Comparison of ENCODE assay signal across 21 cellular contexts in genomic region chr3:138461246-138461645, GRCh38. TPM values are rescaled to one million over a fixed set of nuclear protein-coding genes. Genes with fewer than 3 reads are reported as not detected.
DNase-seq lines count a peak whose midpoint lies in the region; ATAC-seq, FAIRE-seq and TF ChIP-seq lines count a peak whose summit lies in the region.
"Had no signal": no experiment of that assay in that cellular context is flagged by ENCODE, and none has a peak within 500 bp of the region (broad histone marks: within the 10 kb centered on the region; RNA-seq: fewer than 3 reads in every experiment).

No MANE protein-coding gene starts in this region.

- no peaks in the 10 kb centered on the region for H3K4me1 ChIP-seq in foreskin keratinocyte
- H3K4me1 ChIP-seq in osteoblast (ENCODE audit: insufficient read depth, low read length), result peaks cover 7% of the 10 kb centered on the region

- H3K4me2 ChIP-seq in osteoblast (ENCODE audit: insufficient read depth, low read length), result no peak overlapping the region
- H3K4me2 ChIP-seq: GM23338, KMS-11 had no signal

- no peaks in the 10 kb centered on the region for H3K36me3 Mint-ChIP-seq in activated T-helper 1 cell treated with anti-CD3 and anti-CD28 coated beads, Interleukin-12 subunit alpha, Interleukin-12 subunit beta, Interleukin-2, Interleukin-4 antibody, amounts not matched to agents 30 ng/mL and 10 ng/mL and 1 ng/mL, durations not matched to agents 14 hours and 24 hours and 36 hours (ENCODE audit: low read depth)
- H3K36me3 Mint-ChIP-seq: naive B cell had no signal

- H3K27me3 Mint-ChIP-seq in activated T-helper 1 cell treated with anti-CD3 and anti-CD28 coated beads, Interleukin-12 subunit alpha, Interleukin-12 subunit beta, Interleukin-2, Interleukin-4 antibody, amounts not matched to agents 30 ng/mL and 10 ng/mL and 1 ng/mL, durations not matched to agents 14 hours and 24 hours and 36 hours (ENCODE audit: insufficient read depth), result peaks cover 5% of the 10 kb centered on the region
- H3K27me3 Mint-ChIP-seq: activated T-helper 17 cell treated with anti-CD3 and anti-CD28 coated beads, Interleukin-2, amount 50 U/mL, for 72 hours had no signal

- H3K27me3 ChIP-seq in foreskin keratinocyte (no peaks in the 10 kb centered on the region), osteoblast (ENCODE audit: insufficient read depth, low read length) (no peaks in the 10 kb centered on the region)
- H3K27me3 ChIP-seq: sigmoid colon had no signal

- H3K9me3 Mint-ChIP-seq in activated T-helper 1 cell treated with anti-CD3 and anti-CD28 coated beads, Interleukin-12 subunit alpha, Interleukin-12 subunit beta, Interleukin-2, Interleukin-4 antibody, amounts not matched to agents 30 ng/mL and 10 ng/mL and 1 ng/mL, durations not matched to agents 14 hours and 24 hours and 36 hours, result no peaks in the 10 kb centered on the region
- H3K9me3 Mint-ChIP-seq: activated T-helper 17 cell treated with anti-CD3 and anti-CD28 coated beads, Interleukin-2, amount 50 U/mL, for 72 hours had no signal

- peak; percentile 40 for DNase-seq in EH (ENCODE audit: low read depth)
- peak; percentile 75 for DNase-seq in LHCN-M2 (ENCODE audit: low read depth)
- DNase-seq in foreskin keratinocyte, result no peak
- DNase-seq in osteoblast (ENCODE audit: insufficient read length, low spot score, missing footprints), result peak; percentile 81
- no peak for DNase-seq in NCI-H1048 (lab: John Stamatoyannopoulos, UW)
- DNase-seq in RCC 7860 (ENCODE audit: low spot score), result no peak
- DNase-seq in activated T-helper 1 cell treated with anti-CD3 and anti-CD28 coated beads, Interleukin-12 subunit alpha, Interleukin-12 subunit beta, Interleukin-2, Interleukin-4 antibody, amounts not matched to agents 30 ng/mL and 10 ng/mL and 1 ng/mL, durations not matched to agents 14 hours and 24 hours and 36 hours (ENCODE audit: low spot score), result no peak
- DNase-seq: AML-193, cortex of kidney, naive B cell, NCI-H2029 treated with DMSO at 0.1 percent for 48 hours, NCI-H446 treated with DMSO at 0.1 percent for 48 hours, sigmoid colon, T-helper 9 cell had no signal

- no peak overlapping the region for H3K4me3 Mint-ChIP-seq in activated T-helper 1 cell treated with anti-CD3 and anti-CD28 coated beads, Interleukin-12 subunit alpha, Interleukin-12 subunit beta, Interleukin-2, Interleukin-4 antibody, amounts not matched to agents 30 ng/mL and 10 ng/mL and 1 ng/mL, durations not matched to agents 14 hours and 24 hours and 36 hours
- H3K4me3 Mint-ChIP-seq: activated T-helper 17 cell treated with anti-CD3 and anti-CD28 coated beads, Interleukin-2, amount 50 U/mL, for 72 hours; GM23338; naive B cell had no signal

- no peaks in the 10 kb centered on the region for H3K36me3 ChIP-seq in osteoblast (ENCODE audit: insufficient read depth, low read length)

- H3K27ac ChIP-seq in foreskin keratinocyte, result no peak overlapping the region
- no peak overlapping the region for H3K27ac ChIP-seq in osteoblast (ENCODE audit: low read depth, low read length)
- H3K27ac ChIP-seq: KMS-11, RWPE1, sigmoid colon had no signal

- no peak for FAIRE-seq in RCC 7860 (lab: Jason Lieb, UNC)
- FAIRE-seq: GM12892 had no signal

- H4K20me1 ChIP-seq in osteoblast (ENCODE audit: insufficient read depth, low read length), result no peaks in the 10 kb centered on the region

- no peaks in the 10 kb centered on the region for H3K4me1 Mint-ChIP-seq in activated T-helper 1 cell treated with anti-CD3 and anti-CD28 coated beads, Interleukin-12 subunit alpha, Interleukin-12 subunit beta, Interleukin-2, Interleukin-4 antibody, amounts not matched to agents 30 ng/mL and 10 ng/mL and 1 ng/mL, durations not matched to agents 14 hours and 24 hours and 36 hours (ENCODE audit: low read depth)
- H3K4me1 Mint-ChIP-seq: activated T-helper 17 cell treated with anti-CD3 and anti-CD28 coated beads, Interleukin-2, amount 50 U/mL, for 72 hours had no signal

- intact Hi-C loops in activated T-helper 1 cell treated with anti-CD3 and anti-CD28 coated beads, Interleukin-12 subunit alpha, Interleukin-12 subunit beta, Interleukin-2, Interleukin-4 antibody, amounts not matched to agents 30 ng/mL and 10 ng/mL and 1 ng/mL, durations not matched to agents 14 hours and 24 hours and 36 hours (cut with micrococcal nuclease), result loop anchor here (5.0 kb wide), 1 partner anchor 456 kb away; no protein-coding TSS in a partner anchor

- no peak for TF ChIP-seq CTCF in foreskin keratinocyte (conservative IDR thresholded peaks at IDR 0.05)
- TF ChIP-seq CTCF in osteoblast (IDR thresholded peaks at IDR 0.05; ENCODE audit: extremely low read depth, low read depth, low read length), result no peak

- H2AFZ ChIP-seq in osteoblast (ENCODE audit: low read length), result peak overlapping the region; percentile 47
- H2AFZ ChIP-seq: GM23338 had no signal

- no peaks in the 10 kb centered on the region for H3K79me2 ChIP-seq in osteoblast (ENCODE audit: insufficient read depth, low read length)

- no peaks in the 10 kb centered on the region for H3K9me3 ChIP-seq in osteoblast (ENCODE audit: low read depth, low read length)
- H3K9me3 ChIP-seq: sigmoid colon had no signal

- no peak overlapping the region for H3K4me3 ChIP-seq in osteoblast (ENCODE audit: insufficient read depth, low read length)
- H3K4me3 ChIP-seq: GM23338, sigmoid colon had no signal

- ATAC-seq in foreskin keratinocyte, result peak; percentile 9
- ATAC-seq: activated CD4-positive, CD25-positive, alpha-beta regulatory T cell treated with anti-CD3 and anti-CD28 coated beads, Interleukin-2, amount 50 U/mL, for 24 hours; activated T-helper 17 cell treated with anti-CD3 and anti-CD28 coated beads, Interleukin-2, amount 50 U/mL, for 72 hours; GM23338 had no signal

- H3K27ac Mint-ChIP-seq in activated T-helper 1 cell treated with anti-CD3 and anti-CD28 coated beads, Interleukin-12 subunit alpha, Interleukin-12 subunit beta, Interleukin-2, Interleukin-4 antibody, amounts not matched to agents 30 ng/mL and 10 ng/mL and 1 ng/mL, durations not matched to agents 14 hours and 24 hours and 36 hours, result no peak overlapping the region
- H3K27ac Mint-ChIP-seq: activated T-helper 17 cell treated with anti-CD3 and anti-CD28 coated beads, Interleukin-2, amount 50 U/mL, for 72 hours; GM23338; naive B cell had no signal

RNA-seq across cellular contexts. Expression of gene ESYT3, which starts 26.8 kb away (rescaled TPM):
- total RNA-seq in LHCN-M2 (2014; rRNA removed), result 0.90 and 1.0 TPM in 2 replicates
- 0.23 TPM for polyA plus RNA-seq in LHCN-M2 (2012)
- total RNA-seq in foreskin keratinocyte, result 0.78 and 0.92 TPM in 2 replicates
- polyA plus RNA-seq in foreskin keratinocyte, result 0.29 and 0.39 TPM in 2 replicates
- total RNA-seq in osteoblast, result 0.59 and 0.72 TPM in 2 replicates
- total RNA-seq in activated T-helper 1 cell treated with anti-CD3 and anti-CD28 coated beads, Interleukin-12 subunit alpha, Interleukin-12 subunit beta, Interleukin-2, Interleukin-4 antibody, amounts not matched to agents 30 ng/mL and 10 ng/mL and 1 ng/mL, durations not matched to agents 14 hours and 24 hours and 36 hours, result 0.34 and 0.44 TPM in 2 replicates
- total RNA-seq: lung microvascular endothelial cell had no signal

Comparison
In these comparisons a context has a peak if more than half of its experiments do, and no peak if none do; other contexts are left out.
1. DNase-seq: peak in EH (single experiment), LHCN-M2 (single experiment) and osteoblast (single experiment); none in foreskin keratinocyte (0 of 2), NCI-H1048 (single experiment), RCC 7860 (single experiment) and activated T-helper 1 cell treated with anti-CD3 and anti-CD28 coated beads, Interleukin-12 subunit alpha, Interleukin-12 subunit beta, Interleukin-2, Interleukin-4 antibody, amounts not matched to agents 30 ng/mL and 10 ng/mL and 1 ng/mL, durations not matched to agents 14 hours and 24 hours and 36 hours (single experiment).